In genomic region chr10:43605850-43606322, GRCh38 we compare ENCODE assay signal across 8 cellular contexts. TPM values are rescaled to one million over a fixed set of nuclear protein-coding genes. Genes with fewer than 3 reads are reported as not detected.
DNase-seq lines count a peak whose midpoint lies in the region; ATAC-seq and TF ChIP-seq lines count a peak whose summit lies in the region.

No MANE protein-coding gene starts in this region.

- peak overlapping the region; percentile 75 for H3K4me3 Mint-ChIP-seq in osteocyte (ENCODE audit: unreplicated experiment)

- H3K9me3 Mint-ChIP-seq in osteocyte (ENCODE audit: unreplicated experiment), result no peaks in the 10 kb centered on the region

- no peak for DNase-seq in Jurkat, Clone E6-1 (ENCODE audit: low read depth, low spot score)
- no peak for DNase-seq in effector memory CD4-positive, alpha-beta T cell
- DNase-seq in osteocyte (ENCODE audit: extremely low spot score, unreplicated experiment) (no peak), NCI-H1105 treated with DMSO at 0.1 percent for 48 hours (lab: John Stamatoyannopoulos, UW) (no peak), medulla oblongata (ENCODE audit: extremely low spot score) (no peak)

- H3K27ac ChIP-seq in effector memory CD4-positive, alpha-beta T cell (ENCODE audit: insufficient read depth, low read length, poor library complexity, severe bottlenecking), result peak overlapping the region; percentile 56

- no peaks in the 10 kb centered on the region for H3K9me3 ChIP-seq in effector memory CD4-positive, alpha-beta T cell (ENCODE audit: control insufficient read depth, low read length)

- TF ChIP-seq CTCF in osteocyte (IDR thresholded peaks at IDR 0.05), result no peak

- H3K27ac Mint-ChIP-seq in osteocyte (ENCODE audit: unreplicated experiment), result no peak overlapping the region

- peaks cover 8% of the 10 kb centered on the region for H3K27me3 Mint-ChIP-seq in osteocyte (ENCODE audit: unreplicated experiment)

- H3K4me1 Mint-ChIP-seq in osteocyte (ENCODE audit: unreplicated experiment), result peaks cover 7% of the 10 kb centered on the region

- peak; percentile 10 for ATAC-seq in GM19452 (IDR thresholded peaks at IDR 0.05; ENCODE audit: unreplicated experiment)
- ATAC-seq in HG02870 (IDR thresholded peaks at IDR 0.05; ENCODE audit: unreplicated experiment), result no peak
- ATAC-seq in GM21381 (IDR thresholded peaks at IDR 0.05; ENCODE audit: unreplicated experiment), result no peak

- H3K4me3 ChIP-seq in Jurkat, Clone E6-1 (ENCODE audit: low read length), result peak overlapping the region; percentile 51; the same call in 1 of the 2 replicates
- peak overlapping the region; percentile 89 for H3K4me3 ChIP-seq in effector memory CD4-positive, alpha-beta T cell (ENCODE audit: insufficient read depth, low read depth, low read length, poor library complexity, severe bottlenecking)

- no peaks in the 10 kb centered on the region for H3K27me3 ChIP-seq in effector memory CD4-positive, alpha-beta T cell (replicated peaks; ENCODE audit: control insufficient read depth, insufficient read depth, low read length, poor library complexity, severe bottlenecking)

- H3K36me3 Mint-ChIP-seq in osteocyte (ENCODE audit: unreplicated experiment), result peaks cover 2% of the 10 kb centered on the region

- no peaks in the 10 kb centered on the region for H3K36me3 ChIP-seq in effector memory CD4-positive, alpha-beta T cell (ENCODE audit: control insufficient read depth, insufficient read depth, low read length)

- H3K4me1 ChIP-seq in effector memory CD4-positive, alpha-beta T cell (ENCODE audit: control insufficient read depth, insufficient read depth, low read length, poor library complexity, severe bottlenecking), result peaks cover 5% of the 10 kb centered on the region

RNA-seq across cellular contexts. Expression of gene ZNF485, which starts 0.4 kb away (rescaled TPM):
- polyA plus RNA-seq in Jurkat, Clone E6-1 (2012; ENCODE audit: insufficient read depth, insufficient read length), result not detected
- total RNA-seq in osteocyte, result 1.7 and 2.4 TPM in 2 replicates

RNA-seq across cellular contexts. Expression of gene ZNF239, which starts 31.5 kb away (rescaled TPM):
- not detected for polyA plus RNA-seq in Jurkat, Clone E6-1 (2012; ENCODE audit: insufficient read depth, insufficient read length)
- total RNA-seq in osteocyte, result 3.7 and 4.5 TPM in 2 replicates

RNA-seq across cellular contexts. Expression of gene ZNF32, which starts 42.8 kb away (rescaled TPM):
- 87.1 TPM for polyA plus RNA-seq in Jurkat, Clone E6-1 (2012; ENCODE audit: insufficient read depth, insufficient read length)
- 48.8 and 49.9 TPM in 2 replicates for total RNA-seq in osteocyte
